In the genomic region with DNA sequence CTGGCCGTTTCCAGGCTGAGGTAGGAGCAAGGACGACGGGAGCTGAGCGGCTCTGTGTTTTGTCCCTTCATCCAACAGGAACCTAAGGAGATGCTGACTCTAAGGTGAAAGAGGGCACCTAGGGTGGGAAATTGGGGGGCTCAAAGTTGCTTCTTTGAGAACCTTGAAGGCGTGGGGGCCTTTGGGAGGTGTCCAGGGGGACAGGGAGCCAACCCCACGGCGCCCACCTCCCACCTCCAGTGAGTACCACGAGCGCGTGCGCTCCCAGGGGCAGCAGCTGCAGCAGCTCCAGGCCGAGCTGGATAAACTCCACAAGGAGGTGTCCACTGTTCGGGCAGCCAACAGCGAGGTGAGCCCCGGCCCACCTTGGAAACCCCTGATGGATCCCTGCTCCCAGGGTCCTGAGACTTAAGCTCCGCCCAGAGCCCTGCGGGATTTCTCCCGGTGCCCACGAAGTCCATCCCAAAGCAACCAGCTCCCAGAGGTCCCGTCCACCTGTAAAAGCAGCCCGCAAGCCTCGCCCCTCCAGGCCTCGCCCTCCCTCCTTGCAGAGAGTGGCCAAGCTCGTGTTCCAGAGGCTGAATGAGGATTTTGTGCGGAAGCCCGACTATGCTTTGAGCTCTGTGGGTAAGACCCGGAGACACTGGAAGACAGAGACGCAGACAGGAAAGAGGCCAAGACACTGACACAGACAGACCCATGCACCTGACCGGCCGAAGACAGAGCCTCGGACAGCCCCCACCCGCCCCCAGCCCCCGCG, we compare ENCODE assay signal across 7 cellular contexts. TPM values are rescaled to one million over a fixed set of nuclear protein-coding genes. Genes with fewer than 3 reads are reported as not detected.
DNase-seq lines count a peak whose midpoint lies in the region; ATAC-seq and TF ChIP-seq lines count a peak whose summit lies in the region.

No MANE protein-coding gene starts in this region.

- H3K4me1 ChIP-seq in adrenal gland (replicated peaks in 1 of 2) (peaks cover 0 to 33% of the 10 kb centered on the region in 2 donors), subcutaneous abdominal adipose tissue (ENCODE audit: control insufficient read depth in 5 of 5, insufficient read depth in 5 of 5, low read length in 5 of 5) (peaks cover 5 to 39% (median 36%) of the 10 kb centered on the region in 5 donors)

- H3K27me3 ChIP-seq in adrenal gland, result no peaks in the 10 kb centered on the region
- H3K27me3 ChIP-seq in subcutaneous abdominal adipose tissue (ENCODE audit: control insufficient read depth in 5 of 5, insufficient read depth in 4 of 5, low read length in 5 of 5), result no peaks in the 10 kb centered on the region

- DNase-seq in GM03348 (ENCODE audit: low spot score) (peak; percentile 44), NCI-H345 (lab: John Stamatoyannopoulos, UW) (peak; percentile 62), adrenal gland (peak; percentile 35 to 63 (median 45)), iris pigment epithelial cell (ENCODE audit: low read depth) (peak; percentile 48), NCI-H446 (lab: John Stamatoyannopoulos, UW) (no peak)

- H3K36me3 ChIP-seq in adrenal gland (replicated peaks in 1 of 2) (no peaks in the 10 kb centered on the region), subcutaneous abdominal adipose tissue (ENCODE audit: control insufficient read depth in 5 of 5, insufficient read depth in 5 of 5, low read length in 5 of 5) (peaks cover 0 to 10% (median 5%) of the 10 kb centered on the region in 5 donors)

- intact Hi-C loops in adrenal gland (cut with DNase I), result loop anchor here in 1 of 2 donors (5.0 kb wide), 1 partner anchor 44 kb away; the partner anchor contains the start of genes CPNE1 and RBM12

- TF ChIP-seq POLR2A in adrenal gland (IDR thresholded peaks at IDR 0.05), result no peak

- WGBS in adrenal gland, 4 donors, result 14 to 19% (median 16%) methylated on average over 13 to 34 of the region's 34 CpGs

- ATAC-seq in HG02759 (IDR thresholded peaks at IDR 0.05; ENCODE audit: unreplicated experiment), result no peak

- H3K9me3 ChIP-seq in adrenal gland (replicated peaks in 1 of 3), result no peaks in the 10 kb centered on the region
- H3K9me3 ChIP-seq in subcutaneous abdominal adipose tissue (ENCODE audit: control insufficient read depth in 5 of 5, low read length in 5 of 5), result no peaks in the 10 kb centered on the region

- H3K9ac ChIP-seq in subcutaneous abdominal adipose tissue (ENCODE audit: low read length in 5 of 5), result peak overlapping the region in 1 of 5 donors; percentile 41

- H3K27ac ChIP-seq in adrenal gland (peak overlapping the region in 3 of 5 donors; percentile 92 to 97 (median 92)), subcutaneous abdominal adipose tissue (ENCODE audit: low read depth, low read length) (no peak overlapping the region)

- peak overlapping the region in 2 of 4 donors; percentile 32 to 62 for H3K4me3 ChIP-seq in adrenal gland
- H3K4me3 ChIP-seq in subcutaneous abdominal adipose tissue (ENCODE audit: low read depth in 1 of 5, low read length in 5 of 5), result peak overlapping the region; percentile 48 to 61 (median 55)

- TF ChIP-seq CTCF in adrenal gland (IDR thresholded peaks at IDR 0.05), result no peak

RNA-seq across cellular contexts. Expression of gene SPAG4, which starts 2.9 kb away (rescaled TPM):
- 10 to 100 TPM in 5 of 8 donors, 1 to 10 TPM in 3; 5.1 to 32.0 (median 12.9) TPM for total RNA-seq in adrenal gland
- 10 to 100 TPM in 2 of 3 donors, 1 to 10 TPM in 1; 2.7 to 15.4 (median 12.5) TPM for polyA plus RNA-seq in adrenal gland

RNA-seq across cellular contexts. Expression of gene CPNE1, which starts 46.1 kb away (rescaled TPM):
- total RNA-seq in adrenal gland, result 100 to 1,000 TPM in 6 of 8 donors, 10 to 100 TPM in 2; 66.8 to 233 (median 133) TPM
- 100 to 1,000 TPM in 2 of 3 donors, 10 to 100 TPM in 1; 63.9 to 464 (median 428) TPM for polyA plus RNA-seq in adrenal gland

RNA-seq across cellular contexts. Expression of gene RBM12, which starts 46.1 kb away (rescaled TPM):
- total RNA-seq in adrenal gland, result 10 to 100 TPM; 18.9 to 98.6 (median 51.7) TPM
- 10 to 100 TPM in 2 of 3 donors, 1 to 10 TPM in 1; 7.7 to 93.5 (median 13.1) TPM for polyA plus RNA-seq in adrenal gland

Comparison
In these comparisons a context has a peak if more than half of its experiments do, and no peak if none do; other contexts are left out.
1. DNase-seq: peak in GM03348 (single experiment), NCI-H345 (single experiment), adrenal gland (7 of 7) and iris pigment epithelial cell (single experiment); none in NCI-H446 (0 of 2).